ENCODE assay signal across 25 cellular contexts in genomic region chr6:44603044-44603686, GRCh38.
"Had no signal": no experiment of that assay in that cellular context is flagged by ENCODE, and none has a peak within 500 bp of the region (broad histone marks: within the 10 kb centered on the region; RNA-seq: fewer than 3 reads in every experiment).

No MANE protein-coding gene starts in this region.

- H3K4me3 Mint-ChIP-seq: activated CD4-positive, alpha-beta memory T cell treated with anti-CD3 and anti-CD28 coated beads, Interleukin-2, amount 10 ng/mL, durations not matched to agents 7 days and 5 days; activated naive CD4-positive, alpha-beta T cell treated with anti-CD3 and anti-CD28 coated beads, Interleukin-2, amount 50 U/mL, for 24 hours; activated naive CD8-positive, alpha-beta T cell treated with anti-CD3 and anti-CD28 coated beads, Interleukin-2, amount 10 ng/mL, durations not matched to agents 7 days and 5 days; IgD-negative memory B cell had no signal

- ATAC-seq: Panc1 had no signal

- H3K9me3 Mint-ChIP-seq: activated naive CD4-positive, alpha-beta T cell treated with anti-CD3 and anti-CD28 coated beads, Interleukin-2, amount 50 U/mL, for 24 hours; activated naive CD8-positive, alpha-beta T cell treated with anti-CD3 and anti-CD28 coated beads, Interleukin-2, amount 10 ng/mL, durations not matched to agents 7 days and 5 days; IgD-negative memory B cell had no signal

- H3K4me1 Mint-ChIP-seq: activated CD4-positive, alpha-beta memory T cell treated with anti-CD3 and anti-CD28 coated beads, Interleukin-2, amount 10 ng/mL, durations not matched to agents 7 days and 5 days; activated naive CD4-positive, alpha-beta T cell treated with anti-CD3 and anti-CD28 coated beads, Interleukin-2, amount 50 U/mL, for 24 hours; activated naive CD8-positive, alpha-beta T cell treated with anti-CD3 and anti-CD28 coated beads, Interleukin-2, amount 10 ng/mL, durations not matched to agents 7 days and 5 days had no signal

- DNase-seq: activated CD4-positive, alpha-beta memory T cell treated with anti-CD3 and anti-CD28 coated beads, Interleukin-2, amount 10 ng/mL, durations not matched to agents 7 days and 5 days; activated CD4-positive, alpha-beta T cell treated with anti-CD3 and anti-CD28 coated beads for 1 hour; activated CD4-positive, alpha-beta T cell treated with anti-CD3 and anti-CD28 coated beads for 48 hours; activated CD4-positive, CD25-positive, alpha-beta regulatory T cell; activated gamma-delta T cell; activated naive CD4-positive, alpha-beta T cell treated with Interleukin-2 at 50 U/mL for 16 hours; activated naive CD8-positive, alpha-beta T cell treated with anti-CD3 and anti-CD28 coated beads, Interleukin-2, amount 10 ng/mL, durations not matched to agents 7 days and 5 days; activated T-cell treated with anti-CD3 and anti-CD28 coated beads, Interleukin-2, amount 50 U/mL, for 48 hours; amygdala; Karpas-422; KBM-7; NCI-H1417 treated with DMSO at 0.1 percent for 48 hours; NCI-H187 treated with DMSO at 0.1 percent for 48 hours; NCI-H2081; NCI-H2171 treated with DMSO at 0.1 percent for 48 hours; NCI-H2227 treated with DMSO at 0.1 percent for 48 hours; NCI-H446 treated with DMSO at 0.1 percent for 48 hours; NCI-H524; T1000; WERI-Rb-1 had no signal

- H3K36me3 Mint-ChIP-seq: activated naive CD4-positive, alpha-beta T cell treated with anti-CD3 and anti-CD28 coated beads, Interleukin-2, amount 50 U/mL, for 24 hours; activated naive CD8-positive, alpha-beta T cell treated with anti-CD3 and anti-CD28 coated beads, Interleukin-2, amount 10 ng/mL, durations not matched to agents 7 days and 5 days had no signal

- H3K27me3 ChIP-seq: ascending aorta, cardiac muscle cell had no signal

- H3K36me3 ChIP-seq: ascending aorta, cardiac muscle cell, WERI-Rb-1 had no signal

- H3K27me3 Mint-ChIP-seq: activated CD4-positive, alpha-beta memory T cell treated with anti-CD3 and anti-CD28 coated beads, Interleukin-2, amount 10 ng/mL, durations not matched to agents 7 days and 5 days; activated naive CD4-positive, alpha-beta T cell treated with anti-CD3 and anti-CD28 coated beads, Interleukin-2, amount 50 U/mL, for 24 hours had no signal

- H3K4me1 ChIP-seq: ascending aorta had no signal

- H3K27ac ChIP-seq: ascending aorta, cardiac muscle cell, WERI-Rb-1 had no signal

- H3K9me3 ChIP-seq: ascending aorta had no signal

- H3K27ac Mint-ChIP-seq: activated CD4-positive, alpha-beta memory T cell treated with anti-CD3 and anti-CD28 coated beads, Interleukin-2, amount 10 ng/mL, durations not matched to agents 7 days and 5 days; activated naive CD4-positive, alpha-beta T cell treated with anti-CD3 and anti-CD28 coated beads, Interleukin-2, amount 50 U/mL, for 24 hours; activated naive CD8-positive, alpha-beta T cell treated with anti-CD3 and anti-CD28 coated beads, Interleukin-2, amount 10 ng/mL, durations not matched to agents 7 days and 5 days; IgD-negative memory B cell had no signal

- H3K4me3 ChIP-seq: ascending aorta, cardiac muscle cell had no signal
